ENCODE assay signal across 14 cellular contexts in the genomic region with DNA sequence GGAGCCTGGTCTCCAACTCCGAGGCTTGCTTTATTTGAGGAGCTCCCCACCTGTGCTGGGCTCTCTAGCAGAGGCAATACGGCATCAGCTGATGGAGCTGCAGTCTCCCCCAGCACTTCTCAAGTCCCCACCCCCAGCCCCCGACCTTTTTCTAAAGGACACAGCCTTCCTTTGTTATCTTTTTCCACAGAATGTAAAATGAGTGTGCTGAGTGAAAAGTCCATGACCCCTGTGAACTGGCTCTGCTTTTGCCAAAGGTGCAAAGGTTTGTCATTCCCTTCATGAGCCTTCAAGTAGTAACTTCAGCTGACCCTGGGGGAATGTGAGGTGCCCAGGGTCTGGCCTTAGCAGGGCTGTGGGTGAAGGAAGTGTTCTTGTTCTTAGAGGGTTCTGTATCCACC. TPM values are rescaled to one million over a fixed set of nuclear protein-coding genes. Genes with fewer than 3 reads are reported as not detected.
A peak's percentile ranks its signal among the peaks of the same experiment; 100 is the strongest.
DNase-seq lines count a peak whose midpoint lies in the region; ATAC-seq, FAIRE-seq and TF ChIP-seq lines count a peak whose summit lies in the region.
"Had no signal": no experiment of that assay in that cellular context is flagged by ENCODE, and none has a peak within 500 bp of the region (broad histone marks: within the 10 kb centered on the region; RNA-seq: fewer than 3 reads in every experiment).

No MANE protein-coding gene starts in this region.

- H3K36me3 Mint-ChIP-seq in Caco-2 (ENCODE audit: insufficient read depth, unreplicated experiment) (peaks cover 90% of the 10 kb centered on the region), chondrocyte (ENCODE audit: low read depth) (peaks cover 4% of the 10 kb centered on the region), progenitor cell of endocrine pancreas (ENCODE audit: insufficient read depth) (peaks cover 2% of the 10 kb centered on the region)
- peaks cover 17 to 25% of the 10 kb centered on the region in 2 donors for H3K36me3 Mint-ChIP-seq in CD4-positive, alpha-beta memory T cell

- in situ Hi-C loops in HepG2 (cut with HindIII; ENCODE audit: extremely low pct_ligation_motif_present, low pct_unique_long_range_greater_than_20kb): no loop called here

- H3K4me3 Mint-ChIP-seq in Caco-2 (ENCODE audit: unreplicated experiment) (no peak overlapping the region), chondrocyte (ENCODE audit: unreplicated experiment) (no peak overlapping the region), progenitor cell of endocrine pancreas (ENCODE audit: low read depth) (peak overlapping the region; percentile 53)
- H3K4me3 Mint-ChIP-seq in CD4-positive, alpha-beta memory T cell: no peak overlapping the region
- H3K4me3 Mint-ChIP-seq: CD14-positive monocyte, H9 had no signal

- FAIRE-seq in HepG2 (lab: Jason Lieb, UNC): peak; percentile 86
- FAIRE-seq: HTR-8/SVneo had no signal

- POLR2A ChIA-PET in Caco-2 (lab: Charles Lee): no interaction called here
- POLR2A ChIA-PET in HepG2 (lab: Yijun Ruan, JAX): interaction anchor here (1.0 kb wide), 2 partner anchors 9 to 338 kb away, joined by 3 to 4 read pairs; a partner anchor contains a TSS
- POLR2A ChIA-PET in CD4-positive, alpha-beta memory T cell (lab: Charles Lee; ENCODE audit: partially characterized antibody): no interaction called here

- peak overlapping the region; percentile 45 for H3K4me2 ChIP-seq in HepG2 (ENCODE audit: low read depth, low read length)

- intact Hi-C loops in Caco-2 (cut with micrococcal nuclease; ENCODE audit: unreplicated experiment) (no loop called here), HepG2 (cut with micrococcal nuclease; ENCODE audit: unreplicated experiment) (loop anchor here (10.0 kb wide), 1 partner anchor 101 kb away; no protein-coding TSS in a partner anchor)
- intact Hi-C loops in CD4-positive, alpha-beta memory T cell (cut with micrococcal nuclease): no loop called here

- DNase-seq in Caco-2 (peak in 1 of 2 experiments; percentile 7), chondrocyte (ENCODE audit: low spot score) (no peak), HepG2 (ENCODE audit: low spot score) (peak; percentile 87), progenitor cell of endocrine pancreas (ENCODE audit: low spot score, unreplicated experiment) (no peak), NCI-H69 (lab: John Stamatoyannopoulos, UW) (no peak)
- DNase-seq in CD4-positive, alpha-beta memory T cell: no peak
- DNase-seq: H9, NCI-H1930, SJCRH30 had no signal

- no TSS peak for BruUV-seq in Caco-2 (replicated peaks; lab: Mats Ljungman, UMichigan)
- BruUV-seq in HepG2 (replicated peaks; lab: Mats Ljungman, UMichigan): no TSS peak

- H3K9ac ChIP-seq in HepG2 (ENCODE audit: insufficient read depth, low read depth, low read length): no peak overlapping the region

- no peak for TF ChIP-seq RAD21 in HepG2 (CRISPR knock-in tag; IDR thresholded peaks at IDR 0.05)

- peak; percentile 79 for ATAC-seq in HepG2
- no peak for ATAC-seq in HG03432 (IDR thresholded peaks at IDR 0.05; ENCODE audit: unreplicated experiment)

- no peaks in the 10 kb centered on the region for H3K79me2 ChIP-seq in HepG2 (ENCODE audit: insufficient read depth, low read length)

- TF ChIP-seq CTCF in Caco-2 (IDR thresholded peaks at IDR 0.05; ENCODE audit: insufficient read depth in 1 of 2, low read depth in 1 of 2, low read length in 1 of 2, severe bottlenecking in 1 of 2, unreplicated experiment in 1 of 2) (no peak), chondrocyte (IDR thresholded peaks at IDR 0.05) (no peak), HepG2 (CRISPR knock-in tag; IDR thresholded peaks at IDR 0.05) (no peak), progenitor cell of endocrine pancreas (IDR thresholded peaks at IDR 0.05; ENCODE audit: unreplicated experiment) (no peak)

- 7% methylated on average over 2 of the region's 3 CpGs for WGBS in HepG2 (ENCODE audit: low lambda C conversion rate)

- H2AFZ ChIP-seq in HepG2 (ENCODE audit: low read length): no peak overlapping the region

- CTCF ChIA-PET in Caco-2 (lab: Charles Lee): interaction anchor here (0.7 kb wide), 1 partner anchor 222 kb away, joined by 4 read pairs; no protein-coding TSS in a partner anchor
- CTCF ChIA-PET in HepG2 (lab: Yijun Ruan, JAX; ENCODE audit: low intra/inter-chr PET ratio, low total read pairs): no interaction called here
- CTCF ChIA-PET in CD4-positive, alpha-beta memory T cell (lab: Charles Lee; ENCODE audit: partially characterized antibody): interaction anchor here (1.1 to 1.5 kb wide), 3 partner anchors 8 to 297 kb away, joined by 3 to 4 read pairs (median 3); no protein-coding TSS in a partner anchor

- H3K4me1 ChIP-seq in Caco-2: peaks cover 20% of the 10 kb centered on the region
- peaks cover 53% of the 10 kb centered on the region for H3K4me1 ChIP-seq in HepG2 (ENCODE audit: insufficient read depth, low read length)
- H3K4me1 ChIP-seq in CD4-positive, alpha-beta memory T cell (ENCODE audit: insufficient read depth, low read length): peaks cover 18% of the 10 kb centered on the region
- H3K4me1 ChIP-seq: SJCRH30 had no signal

- H3K27me3 ChIP-seq in Caco-2 (replicated peaks; ENCODE audit: control insufficient read depth, insufficient read depth, low read length): no peaks in the 10 kb centered on the region
- H3K27me3 ChIP-seq in HepG2 (ENCODE audit: control insufficient read depth in 1 of 2, insufficient read depth in 2 of 2, low read length in 2 of 2): no peaks in the 10 kb centered on the region
- no peaks in the 10 kb centered on the region for H3K27me3 ChIP-seq in CD4-positive, alpha-beta memory T cell (ENCODE audit: insufficient read depth, low read length)
- H3K27me3 ChIP-seq: SJCRH30 had no signal

- H3K9me3 Mint-ChIP-seq in Caco-2 (ENCODE audit: unreplicated experiment) (no peaks in the 10 kb centered on the region), chondrocyte (ENCODE audit: low read depth) (no peaks in the 10 kb centered on the region), progenitor cell of endocrine pancreas (ENCODE audit: low read depth) (no peaks in the 10 kb centered on the region)
- H3K9me3 Mint-ChIP-seq in CD4-positive, alpha-beta memory T cell: no peaks in the 10 kb centered on the region
- H3K9me3 Mint-ChIP-seq: CD14-positive monocyte, H9 had no signal

- peak overlapping the region; percentile 37 for H3K27ac Mint-ChIP-seq in Caco-2 (ENCODE audit: unreplicated experiment)
- peak overlapping the region; percentile 25 for H3K27ac Mint-ChIP-seq in chondrocyte (ENCODE audit: unreplicated experiment)
- peak overlapping the region; percentile 78 for H3K27ac Mint-ChIP-seq in progenitor cell of endocrine pancreas
- no peak overlapping the region for H3K27ac Mint-ChIP-seq in CD4-positive, alpha-beta memory T cell
- H3K27ac Mint-ChIP-seq: CD14-positive monocyte had no signal

- peak in 1 of 2 experiments; percentile 71; a peak in 2 of 4 replicates for TF ChIP-seq EP300 in HepG2 (IDR thresholded peaks at IDR 0.05; ENCODE audit: low read depth in 2 of 2, low read length in 2 of 2)
- TF ChIP-seq EP300 in HepG2 (CRISPR knock-in tag; IDR thresholded peaks at IDR 0.05; ENCODE audit: borderline replicate concordance): no peak

- H3K27me3 Mint-ChIP-seq in Caco-2 (ENCODE audit: insufficient read depth, unreplicated experiment): no peaks in the 10 kb centered on the region
- H3K27me3 Mint-ChIP-seq in chondrocyte (ENCODE audit: low read depth): no peaks in the 10 kb centered on the region
- H3K27me3 Mint-ChIP-seq in progenitor cell of endocrine pancreas: no peaks in the 10 kb centered on the region
- no peaks in the 10 kb centered on the region for H3K27me3 Mint-ChIP-seq in CD4-positive, alpha-beta memory T cell

- H4K20me1 ChIP-seq in HepG2 (ENCODE audit: insufficient read depth, low read length): peaks cover 11% of the 10 kb centered on the region

- H3K4me3 ChIP-seq in Caco-2 (ENCODE audit: low read depth, low read length): no peak overlapping the region
- H3K4me3 ChIP-seq in HepG2 (replicated peaks in 1 of 3; ENCODE audit: insufficient read depth in 1 of 3, low read depth in 2 of 3, low read length in 3 of 3): no peak overlapping the region
- no peak overlapping the region for H3K4me3 ChIP-seq in CD4-positive, alpha-beta memory T cell (ENCODE audit: low read length in 2 of 2)
- H3K4me3 ChIP-seq: SJCRH30 had no signal

- peaks cover 1% of the 10 kb centered on the region; the same call in 1 of the 2 replicates for H3K36me3 ChIP-seq in Caco-2 (ENCODE audit: control insufficient read depth, insufficient read depth, low read length)
- peaks cover 6 to 29% of the 10 kb centered on the region in 2 experiments; a peak in 3 of 5 replicates for H3K36me3 ChIP-seq in HepG2 (replicated peaks in 1 of 2; ENCODE audit: control insufficient read depth in 1 of 2, insufficient read depth in 2 of 2, low read length in 2 of 2)
- H3K36me3 ChIP-seq in CD4-positive, alpha-beta memory T cell (ENCODE audit: insufficient read depth, low read length): no peaks in the 10 kb centered on the region

- TF ChIP-seq POLR2A in HepG2 (IDR thresholded peaks at IDR 0.05; ENCODE audit: insufficient read depth in 1 of 2, low read depth in 2 of 2, low read length in 2 of 2): no peak

- H3K27ac ChIP-seq in HepG2 (ENCODE audit: extremely low read length, insufficient read depth, low read length): peak overlapping the region; percentile 50
- H3K27ac ChIP-seq in CD4-positive, alpha-beta memory T cell (ENCODE audit: low read depth, low read length): no peak overlapping the region
- H3K27ac ChIP-seq: HL-60, SJCRH30 had no signal

- H3K4me1 Mint-ChIP-seq in Caco-2 (ENCODE audit: low read depth, unreplicated experiment): peaks cover 12% of the 10 kb centered on the region
- H3K4me1 Mint-ChIP-seq in chondrocyte (ENCODE audit: low read depth): no peaks in the 10 kb centered on the region
- H3K4me1 Mint-ChIP-seq in progenitor cell of endocrine pancreas (ENCODE audit: low read depth): peaks cover 42% of the 10 kb centered on the region
- H3K4me1 Mint-ChIP-seq in CD4-positive, alpha-beta memory T cell: peaks cover 16 to 31% (median 28%) of the 10 kb centered on the region in 4 donors

- no peaks in the 10 kb centered on the region for H3K9me3 ChIP-seq in Caco-2
- no peaks in the 10 kb centered on the region for H3K9me3 ChIP-seq in HepG2 (ENCODE audit: low read length)
- H3K9me3 ChIP-seq in CD4-positive, alpha-beta memory T cell (ENCODE audit: control insufficient read depth in 1 of 2, low read length in 2 of 2): no peaks in the 10 kb centered on the region
- H3K9me3 ChIP-seq: SJCRH30 had no signal

RNA-seq across cellular contexts. Expression of a gene that starts 25.5 kb away (rescaled TPM):
- total RNA-seq in Caco-2 (2022) (not detected in 2 replicates), chondrocyte (0.23 to 0.94 TPM (median 0.32 TPM) in 3 replicates), HepG2 (2016; rRNA removed; fragmentation: Illumina TruSeq; extraction: Trizol) (not detected in 2 replicates), progenitor cell of endocrine pancreas (15.9 and 19.4 TPM in 2 replicates)
- not detected in 2 replicates for total RNA-seq in HepG2 (2016; cell fraction: cytosol; rRNA removed; fragmentation: Illumina TruSeq; extraction: Trizol; ENCODE audit: low read depth)
- total RNA-seq in HepG2 (2016; cell fraction: insoluble cytoplasmic fraction; rRNA removed; fragmentation: Illumina TruSeq; extraction: Trizol): not detected in 2 replicates
- total RNA-seq in HepG2 (2016; cell fraction: membrane; rRNA removed; fragmentation: Illumina TruSeq; extraction: Trizol): not detected in 2 replicates
- total RNA-seq in HepG2 (2016; cell fraction: nucleus; rRNA removed; fragmentation: Illumina TruSeq; extraction: Trizol): not detected in 2 replicates
- not detected in 2 replicates for polyA plus RNA-seq in HepG2 (2011; rRNA removed)
- not detected in 2 replicates for polyA plus RNA-seq in HepG2 (2011; cell fraction: cytosol; rRNA removed)
- not detected in 2 replicates for polyA plus RNA-seq in HepG2 (2011; cell fraction: nucleus; rRNA removed)
- polyA plus RNA-seq in HepG2 (2012): 0.08 and 0.23 TPM in 2 replicates
- not detected in 2 replicates for polyA plus RNA-seq in HepG2 (2016; cell fraction: cytosol; fragmentation: Illumina TruSeq; extraction: Trizol; ENCODE audit: low read depth)
- not detected in 2 replicates for polyA plus RNA-seq in HepG2 (2016; cell fraction: insoluble cytoplasmic fraction; fragmentation: Illumina TruSeq; extraction: Trizol; ENCODE audit: low read depth)
- not detected in 2 replicates for polyA plus RNA-seq in HepG2 (2016; cell fraction: membrane; fragmentation: Illumina TruSeq; extraction: Trizol; ENCODE audit: low read depth)
- not detected in 2 replicates for polyA plus RNA-seq in HepG2 (2016; cell fraction: nucleus; fragmentation: Illumina TruSeq; extraction: Trizol; ENCODE audit: insufficient read depth, low read depth)
- not detected in 2 replicates for polyA minus RNA-seq in HepG2 (2011; rRNA and poly(A)+ RNA removed; ENCODE audit: low replicate concordance)
- polyA minus RNA-seq in HepG2 (2011; cell fraction: cytosol; rRNA and poly(A)+ RNA removed): not detected in 2 replicates
- polyA minus RNA-seq in HepG2 (2011; cell fraction: nucleus; rRNA and poly(A)+ RNA removed): not detected in 2 replicates
- total RNA-seq in CD4-positive, alpha-beta memory T cell: not detected
- polyA plus RNA-seq in CD4-positive, alpha-beta memory T cell: not detected
- total RNA-seq: OCI-LY7 had no signal

Comparison
In these comparisons a context has a peak if more than half of its experiments do, and no peak if none do; other contexts are left out.
1. H3K27ac Mint-ChIP-seq: peak in Caco-2 (single experiment), chondrocyte (single experiment) and progenitor cell of endocrine pancreas (single experiment); none in CD4-positive, alpha-beta memory T cell (0 of 7).